ENCODE assay signal across 10 cellular contexts in genomic region chr7:130273081-130273699, GRCh38. TPM values are rescaled to one million over a fixed set of nuclear protein-coding genes. Genes with fewer than 3 reads are reported as not detected.
DNase-seq lines count a peak whose midpoint lies in the region; ATAC-seq and TF ChIP-seq lines count a peak whose summit lies in the region.
"Had no signal": no experiment of that assay in that cellular context is flagged by ENCODE, and none has a peak within 500 bp of the region (broad histone marks: within the 10 kb centered on the region; RNA-seq: fewer than 3 reads in every experiment).

No MANE protein-coding gene starts in this region.

- intact Hi-C loops in prostate gland (cut with DNase I): no loop called here

- peak overlapping the region; percentile 43 to 48 for H3K27ac ChIP-seq in prostate gland
- H3K27ac ChIP-seq: C4-2B had no signal

- H3K4me1 Mint-ChIP-seq in activated CD4-positive, alpha-beta T cell treated with anti-CD3 and anti-CD28 coated beads, Interleukin-2, amount 10 ng/mL, durations not matched to agents 7 days and 5 days: peaks cover 13% of the 10 kb centered on the region

- POLR2A ChIA-PET in activated CD4-positive, alpha-beta T cell treated with anti-CD3 and anti-CD28 coated beads, Interleukin-2, amount 10 ng/mL, durations not matched to agents 7 days and 5 days (lab: Charles Lee): interaction anchor here (0.6 kb wide), 1 partner anchor 9 kb away, joined by 6 read pairs; no protein-coding TSS in a partner anchor

- H3K27me3 ChIP-seq in prostate gland (replicated peaks; ENCODE audit: insufficient read depth): no peaks in the 10 kb centered on the region

- peaks cover 4% of the 10 kb centered on the region for H3K27me3 Mint-ChIP-seq in activated CD4-positive, alpha-beta T cell treated with anti-CD3 and anti-CD28 coated beads, Interleukin-2, amount 10 ng/mL, durations not matched to agents 7 days and 5 days

- 3% methylated on average over 19 of the region's 19 CpGs for WGBS in prostate gland

- H3K36me3 ChIP-seq in prostate gland: no peaks in the 10 kb centered on the region

- no peak overlapping the region for H3K4me3 ChIP-seq in fibroblast of pulmonary artery (replicated peaks; ENCODE audit: low read depth, low read length)
- peak overlapping the region in 1 of 2 donors; percentile 14 for H3K4me3 ChIP-seq in prostate gland

- no peak for ATAC-seq in GM21515 (IDR thresholded peaks at IDR 0.05; ENCODE audit: unreplicated experiment)

- no peak for DNase-seq in activated CD4-positive, alpha-beta T cell treated with anti-CD3 and anti-CD28 coated beads, Interleukin-2, amount 10 ng/mL, durations not matched to agents 7 days and 5 days
- no peak for DNase-seq in activated CD4-positive, alpha-beta T cell treated with anti-CD3 and anti-CD28 coated beads, Interleukin-2, amount 50 U/mL, for 48 hours
- DNase-seq in SHP77 (lab: John Stamatoyannopoulos, UW) (peak; percentile 95 to 97), fibroblast of pulmonary artery (ENCODE audit: low read depth) (peak; percentile 36), prostate gland (ENCODE audit: low spot score) (peak; percentile 35), SW480 (ENCODE audit: low spot score) (no peak)
- no peak for DNase-seq in activated CD4-positive, CD25-positive, alpha-beta regulatory T cell (lab: John Stamatoyannopoulos, UW)

- TF ChIP-seq CTCF in fibroblast of pulmonary artery (IDR thresholded peaks at IDR 0.05; ENCODE audit: low read length, missing control alignments): no peak
- TF ChIP-seq CTCF in prostate gland (IDR thresholded peaks at IDR 0.05): no peak

- H3K4me3 Mint-ChIP-seq in activated CD4-positive, alpha-beta T cell treated with anti-CD3 and anti-CD28 coated beads, Interleukin-2, amount 10 ng/mL, durations not matched to agents 7 days and 5 days: peak overlapping the region; percentile 42

- no peak for TF ChIP-seq POLR2A in prostate gland (IDR thresholded peaks at IDR 0.05)

- no peaks in the 10 kb centered on the region for H3K4me1 ChIP-seq in prostate gland (replicated peaks)

- no peaks in the 10 kb centered on the region for H3K36me3 Mint-ChIP-seq in activated CD4-positive, alpha-beta T cell treated with anti-CD3 and anti-CD28 coated beads, Interleukin-2, amount 10 ng/mL, durations not matched to agents 7 days and 5 days (ENCODE audit: low read depth)

- no peak overlapping the region for H3K27ac Mint-ChIP-seq in activated CD4-positive, alpha-beta T cell treated with anti-CD3 and anti-CD28 coated beads, Interleukin-2, amount 10 ng/mL, durations not matched to agents 7 days and 5 days

- H3K9me3 ChIP-seq in prostate gland: no peaks in the 10 kb centered on the region

- no peaks in the 10 kb centered on the region for H3K9me3 Mint-ChIP-seq in activated CD4-positive, alpha-beta T cell treated with anti-CD3 and anti-CD28 coated beads, Interleukin-2, amount 10 ng/mL, durations not matched to agents 7 days and 5 days

- CTCF ChIA-PET in activated CD4-positive, alpha-beta T cell treated with anti-CD3 and anti-CD28 coated beads, Interleukin-2, amount 10 ng/mL, durations not matched to agents 7 days and 5 days (lab: Charles Lee): interaction anchor here (0.5 kb wide), 1 partner anchor 106 kb away, joined by 3 read pairs; no protein-coding TSS in a partner anchor

RNA-seq across cellular contexts. Expression of gene CPA2, which starts 6.5 kb away (rescaled TPM):
- not detected for total RNA-seq in activated CD4-positive, alpha-beta T cell treated with anti-CD3 and anti-CD28 coated beads, Interleukin-2, amount 10 ng/mL, durations not matched to agents 7 days and 5 days
- not detected for total RNA-seq in prostate gland
- total RNA-seq: RPMI7951 had no signal

RNA-seq across cellular contexts. Expression of gene CPA4, which starts 19.8 kb away (rescaled TPM):
- not detected for total RNA-seq in activated CD4-positive, alpha-beta T cell treated with anti-CD3 and anti-CD28 coated beads, Interleukin-2, amount 10 ng/mL, durations not matched to agents 7 days and 5 days
- total RNA-seq in prostate gland: under 1 TPM in 1 of 2 donors, not detected in 1; 0.23 TPM

Comparison
In these comparisons a context has a peak if more than half of its experiments do, and no peak if none do; other contexts are left out.
1. DNase-seq: peak in SHP77 (2 of 2), fibroblast of pulmonary artery (single experiment) and prostate gland (single experiment); none in activated CD4-positive, alpha-beta T cell treated with anti-CD3 and anti-CD28 coated beads, Interleukin-2, amount 10 ng/mL, durations not matched to agents 7 days and 5 days (single experiment), activated CD4-positive, alpha-beta T cell treated with anti-CD3 and anti-CD28 coated beads, Interleukin-2, amount 50 U/mL, for 48 hours (0 of 2), activated CD4-positive, CD25-positive, alpha-beta regulatory T cell (0 of 4) and SW480 (single experiment).